8 cellular contexts compared by ENCODE assay signal in the genomic region with DNA sequence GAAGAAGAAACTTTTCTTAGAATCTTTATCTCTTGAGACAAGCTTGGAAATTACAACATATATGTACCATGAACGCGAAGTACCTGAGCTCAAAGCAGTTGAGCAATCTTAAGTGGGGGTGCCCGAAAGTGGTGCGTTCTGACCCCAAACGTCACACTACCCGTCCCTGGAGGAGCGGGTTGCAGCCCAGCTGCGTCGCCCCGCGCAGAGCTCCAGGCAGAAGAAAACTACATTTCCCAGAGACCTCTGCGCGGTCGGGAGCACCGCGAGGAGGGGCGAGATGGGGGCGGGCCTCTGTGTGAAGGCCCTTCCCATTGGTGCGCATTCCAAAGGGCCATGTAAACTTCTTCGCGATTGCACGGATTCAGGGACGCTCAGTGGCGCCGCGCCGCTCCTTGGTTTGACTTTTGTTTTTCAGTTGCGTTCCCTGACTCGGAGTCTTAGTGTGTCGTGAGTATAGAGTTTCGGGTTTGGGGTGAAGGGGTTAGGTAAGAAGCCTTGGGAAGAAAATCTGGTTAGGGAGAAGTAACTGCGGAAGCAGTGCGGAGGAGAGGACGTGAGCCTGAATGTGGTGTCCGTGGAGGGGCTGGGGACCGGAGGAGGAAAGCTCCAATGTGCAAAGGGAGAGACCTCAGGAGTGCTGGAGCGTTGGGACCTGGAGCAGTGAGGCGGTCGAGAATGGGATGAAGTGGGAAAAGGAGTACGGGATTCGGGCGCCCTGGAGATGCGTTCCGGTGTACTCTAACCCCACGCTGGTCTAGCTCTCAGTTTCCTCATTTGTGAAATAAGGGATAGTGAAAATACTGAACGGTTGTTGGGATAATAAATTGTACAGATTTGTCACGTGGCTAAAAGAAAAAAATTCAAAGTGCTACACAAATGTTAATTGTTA. TPM values are rescaled to one million over a fixed set of nuclear protein-coding genes. Genes with fewer than 3 reads are reported as not detected.
A peak's percentile ranks its signal among the peaks of the same experiment; 100 is the strongest.
DNase-seq lines count a peak whose midpoint lies in the region; FAIRE-seq and TF ChIP-seq lines count a peak whose summit lies in the region.

A gene (plus strand): TSS at position 410 of the 892 bp plus-strand sequence. CDS start 7,740 bp downstream, outside the sequence.

- H3K36me3 ChIP-seq in H7 (replicated peaks; ENCODE audit: control insufficient read depth, insufficient read depth, low read length) = peaks cover 2% of the 10 kb centered on the region; the same call in 1 of the 2 replicates

- no peak within 1 kb of the TSS for H3K27ac Mint-ChIP-seq in activated T-helper 2 cell treated with anti-CD3 and anti-CD28 coated beads, Interferon-gamma antibody, Interleukin-2, Interleukin-4, amounts not matched to agents 10 μg/mL and 5 μg/mL and 100 μg/mL, durations not matched to agents 14 hours and 24 hours and 36 hours
- H3K27ac Mint-ChIP-seq in glutamatergic neuron (ENCODE audit: unreplicated experiment) = no peak within 1 kb of the TSS

- H3K4me1 Mint-ChIP-seq in activated T-helper 2 cell treated with anti-CD3 and anti-CD28 coated beads, Interferon-gamma antibody, Interleukin-2, Interleukin-4, amounts not matched to agents 10 μg/mL and 5 μg/mL and 100 μg/mL, durations not matched to agents 14 hours and 24 hours and 36 hours (ENCODE audit: low read depth) = peaks cover 4% of the 10 kb centered on the region
- no peaks in the 10 kb centered on the region for H3K4me1 Mint-ChIP-seq in glutamatergic neuron (ENCODE audit: low read depth, unreplicated experiment)

- no peaks in the 10 kb centered on the region for H3K9me3 Mint-ChIP-seq in activated T-helper 2 cell treated with anti-CD3 and anti-CD28 coated beads, Interferon-gamma antibody, Interleukin-2, Interleukin-4, amounts not matched to agents 10 μg/mL and 5 μg/mL and 100 μg/mL, durations not matched to agents 14 hours and 24 hours and 36 hours
- peaks cover 2% of the 10 kb centered on the region for H3K9me3 Mint-ChIP-seq in glutamatergic neuron (ENCODE audit: unreplicated experiment)

- peak; percentile 96 for FAIRE-seq in G401.6 (lab: Jason Lieb, UNC)
- peak; percentile 63 for FAIRE-seq in urothelium cell line (lab: Jason Lieb, UNC)

- H3K27me3 Mint-ChIP-seq in activated T-helper 2 cell treated with anti-CD3 and anti-CD28 coated beads, Interferon-gamma antibody, Interleukin-2, Interleukin-4, amounts not matched to agents 10 μg/mL and 5 μg/mL and 100 μg/mL, durations not matched to agents 14 hours and 24 hours and 36 hours (ENCODE audit: low read depth) = peaks cover 1% of the 10 kb centered on the region
- H3K27me3 Mint-ChIP-seq in glutamatergic neuron (ENCODE audit: unreplicated experiment) = peaks cover 2% of the 10 kb centered on the region

- DNase-seq in H7 = peak; percentile 95
- DNase-seq in NAMALWA (ENCODE audit: low spot score) = peak; percentile 97
- peak; percentile 94 for DNase-seq in activated T-helper 2 cell treated with anti-CD3 and anti-CD28 coated beads, Interferon-gamma antibody, Interleukin-2, Interleukin-4, amounts not matched to agents 10 μg/mL and 5 μg/mL and 100 μg/mL, durations not matched to agents 14 hours and 24 hours and 36 hours (ENCODE audit: low spot score)
- peak; percentile 89 for DNase-seq in glutamatergic neuron
- peak; percentile 97 for DNase-seq in posterior vena cava (ENCODE audit: low spot score)
- DNase-seq in urothelium cell line (ENCODE audit: low spot score) = peak; percentile 99
- DNase-seq in NCI-H1092 (lab: John Stamatoyannopoulos, UW) = no peak

- H3K27me3 ChIP-seq in H7 (ENCODE audit: control insufficient read depth, insufficient read depth, low read length) = no peaks in the 10 kb centered on the region

- intact Hi-C loops in activated T-helper 2 cell treated with anti-CD3 and anti-CD28 coated beads, Interferon-gamma antibody, Interleukin-2, Interleukin-4, amounts not matched to agents 10 μg/mL and 5 μg/mL and 100 μg/mL, durations not matched to agents 14 hours and 24 hours and 36 hours (cut with micrococcal nuclease) = loop anchor here (1.0 kb wide), 1 partner anchor 12 kb away; a partner anchor contains a TSS
- intact Hi-C loops in posterior vena cava (cut with DNase I) = no loop called here

- no peak for TF ChIP-seq CTCF in glutamatergic neuron (IDR thresholded peaks at IDR 0.05; ENCODE audit: partially characterized antibody, unreplicated experiment)

- H3K4me3 ChIP-seq in H7 (ENCODE audit: insufficient read depth, low read depth, low read length) = peak within 1 kb of the TSS; percentile 72

- no peak within 1 kb of the TSS for H3K4me3 Mint-ChIP-seq in activated T-helper 2 cell treated with anti-CD3 and anti-CD28 coated beads, Interferon-gamma antibody, Interleukin-2, Interleukin-4, amounts not matched to agents 10 μg/mL and 5 μg/mL and 100 μg/mL, durations not matched to agents 14 hours and 24 hours and 36 hours (ENCODE audit: low read depth)
- no peak within 1 kb of the TSS for H3K4me3 Mint-ChIP-seq in glutamatergic neuron (ENCODE audit: unreplicated experiment)

- H3K36me3 Mint-ChIP-seq in activated T-helper 2 cell treated with anti-CD3 and anti-CD28 coated beads, Interferon-gamma antibody, Interleukin-2, Interleukin-4, amounts not matched to agents 10 μg/mL and 5 μg/mL and 100 μg/mL, durations not matched to agents 14 hours and 24 hours and 36 hours (ENCODE audit: low read depth) = no peaks in the 10 kb centered on the region
- no peaks in the 10 kb centered on the region for H3K36me3 Mint-ChIP-seq in glutamatergic neuron (ENCODE audit: unreplicated experiment)

RNA-seq across cellular contexts. Expression of the gene that starts here (rescaled TPM):
- total RNA-seq in H7 (2014; rRNA removed; shearing (Covaris generic)) = 26.6 and 40.1 TPM in 2 replicates
- total RNA-seq in activated T-helper 2 cell treated with anti-CD3 and anti-CD28 coated beads, Interferon-gamma antibody, Interleukin-2, Interleukin-4, amounts not matched to agents 10 μg/mL and 5 μg/mL and 100 μg/mL, durations not matched to agents 14 hours and 24 hours and 36 hours = 12.5 and 14.4 TPM in 2 replicates
- total RNA-seq in glutamatergic neuron (ENCODE audit: unreplicated experiment) = 17.1 TPM
- 1 to 10 TPM; 4.8 to 4.9 TPM for total RNA-seq in posterior vena cava
